ENCODE assay signal across 11 cellular contexts in the genomic region with DNA sequence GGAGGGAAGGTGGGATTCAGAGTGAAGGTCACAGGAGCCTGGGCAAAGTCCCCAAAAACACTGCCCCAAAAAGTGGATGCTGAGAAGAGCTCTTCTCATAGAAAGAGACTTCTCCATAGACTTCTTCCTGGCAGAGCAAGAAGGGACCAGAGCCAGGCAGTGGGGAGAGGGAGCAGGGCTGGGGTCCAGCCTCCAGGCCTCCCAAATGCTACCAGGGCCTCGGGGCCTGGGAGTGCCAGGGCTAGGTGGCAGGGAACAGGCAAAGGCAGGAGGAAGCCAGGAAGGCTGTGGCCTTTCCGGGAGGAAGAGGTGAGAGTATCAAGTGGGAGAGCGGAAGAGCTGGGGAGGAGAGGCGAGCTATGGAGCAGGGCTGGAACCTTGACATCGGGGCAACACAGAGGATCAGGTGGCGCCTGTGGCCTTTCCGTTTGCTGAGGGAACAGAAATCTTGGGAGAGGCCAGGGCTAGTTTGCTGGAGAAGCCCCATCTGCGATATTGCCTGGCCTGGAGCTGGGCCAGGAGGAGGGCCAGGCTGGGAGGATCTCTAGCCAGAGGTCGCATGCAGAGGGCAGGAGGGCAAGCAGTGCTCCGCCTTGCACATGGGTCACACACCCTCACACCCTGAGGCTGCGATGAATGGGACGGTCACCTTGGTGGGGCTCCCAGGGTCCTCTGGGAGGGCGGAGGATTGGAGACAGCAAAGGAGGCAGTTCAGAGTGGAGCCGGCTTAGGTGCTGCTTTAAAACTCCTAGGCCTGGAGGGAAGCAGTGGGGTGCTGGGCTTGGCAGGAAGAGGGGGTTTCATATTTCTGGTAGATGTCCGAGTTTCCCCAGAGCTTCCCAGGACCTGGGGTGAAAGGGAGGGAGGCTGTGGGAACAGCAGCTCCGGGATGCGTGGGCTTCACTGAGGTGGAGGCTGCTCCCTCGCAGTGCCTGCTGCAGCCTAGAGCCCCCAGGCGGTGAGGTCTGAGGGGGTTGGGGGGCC. TPM values are rescaled to one million over a fixed set of nuclear protein-coding genes. Genes with fewer than 3 reads are reported as not detected.
DNase-seq lines count a peak whose midpoint lies in the region; ATAC-seq and TF ChIP-seq lines count a peak whose summit lies in the region.
"Had no signal": no experiment of that assay in that cellular context is flagged by ENCODE, and none has a peak within 500 bp of the region (broad histone marks: within the 10 kb centered on the region; RNA-seq: fewer than 3 reads in every experiment).

No MANE protein-coding gene starts in this region.

- no peaks in the 10 kb centered on the region for H3K9me3 ChIP-seq in lung (ENCODE audit: control insufficient read depth in 2 of 2, insufficient read depth in 1 of 2, low read length in 1 of 2)

- H3K27me3 ChIP-seq in lung (ENCODE audit: control insufficient read depth, insufficient read depth), result no peaks in the 10 kb centered on the region

- H3K4me3 Mint-ChIP-seq in activated T-helper 17 cell treated with anti-CD3 and anti-CD28 coated beads, Interleukin-2, amount 50 U/mL, for 72 hours, result no peak overlapping the region
- H3K4me3 Mint-ChIP-seq in activated CD8-positive, alpha-beta T cell treated with anti-CD3 and anti-CD28 coated beads for 36 hours, result no peak overlapping the region

- no peaks in the 10 kb centered on the region for H3K36me3 ChIP-seq in lung (ENCODE audit: control insufficient read depth in 2 of 2, insufficient read depth in 2 of 2, low read length in 2 of 2)

- intact Hi-C loops in activated CD8-positive, alpha-beta T cell treated with anti-CD3 and anti-CD28 coated beads for 36 hours (cut with micrococcal nuclease), result no loop called here

- peaks cover 12% of the 10 kb centered on the region for H3K4me1 Mint-ChIP-seq in activated T-helper 17 cell treated with anti-CD3 and anti-CD28 coated beads, Interleukin-2, amount 50 U/mL, for 72 hours
- H3K4me1 Mint-ChIP-seq in activated CD8-positive, alpha-beta T cell treated with anti-CD3 and anti-CD28 coated beads for 36 hours (ENCODE audit: low read depth), result peaks cover 16% of the 10 kb centered on the region

- H3K4me3 ChIP-seq in lung, result no peak overlapping the region

- H3K27ac ChIP-seq in lung (ENCODE audit: low read depth in 1 of 2, low read length in 1 of 2), result peak overlapping the region; percentile 52 to 82

- no peak for ATAC-seq in activated T-helper 17 cell treated with anti-CD3 and anti-CD28 coated beads, Interleukin-2, amount 50 U/mL, for 72 hours (replicated peaks)
- ATAC-seq in lung (ENCODE audit: insufficient read depth, low FRiP score), result no peak
- ATAC-seq in GM18519 (IDR thresholded peaks at IDR 0.05; ENCODE audit: low FRiP score, unreplicated experiment), result no peak
- ATAC-seq in HG03039 (IDR thresholded peaks at IDR 0.05; ENCODE audit: unreplicated experiment), result no peak
- no peak for ATAC-seq in activated CD8-positive, alpha-beta T cell treated with anti-CD3 and anti-CD28 coated beads for 36 hours

- 45 to 71% methylated on average over 19 of the region's 19 CpGs for WGBS in lung, 2 donors

- no peaks in the 10 kb centered on the region for H3K9me3 Mint-ChIP-seq in activated T-helper 17 cell treated with anti-CD3 and anti-CD28 coated beads, Interleukin-2, amount 50 U/mL, for 72 hours
- no peaks in the 10 kb centered on the region for H3K9me3 Mint-ChIP-seq in activated CD8-positive, alpha-beta T cell treated with anti-CD3 and anti-CD28 coated beads for 36 hours

- no peaks in the 10 kb centered on the region for H3K27me3 Mint-ChIP-seq in activated T-helper 17 cell treated with anti-CD3 and anti-CD28 coated beads, Interleukin-2, amount 50 U/mL, for 72 hours
- H3K27me3 Mint-ChIP-seq in activated CD8-positive, alpha-beta T cell treated with anti-CD3 and anti-CD28 coated beads for 36 hours, result no peaks in the 10 kb centered on the region

- peak; percentile 0 for DNase-seq in CD1c-positive myeloid dendritic cell (ENCODE audit: extremely low spot score)
- no peak for DNase-seq in lung (ENCODE audit: low spot score)
- DNase-seq in activated CD8-positive, alpha-beta T cell treated with anti-CD3 and anti-CD28 coated beads for 36 hours, result no peak
- DNase-seq: C1 segment of cervical spinal cord; cerebellar nuclear complex; midbrain; NCI-H345; stimulated activated naive CD4-positive, alpha-beta T cell treated with Interleukin-2 at 50 U/mL for 16 hours had no signal

- POLR2A ChIA-PET in activated CD8-positive, alpha-beta T cell treated with anti-CD3 and anti-CD28 coated beads for 36 hours (lab: Charles Lee), result interaction anchor here (1.1 to 1.3 kb wide), 2 partner anchors 30 to 78 kb away, joined by 3 read pairs; partner anchors contain the start of gene MRPL58

- CTCF ChIA-PET in activated CD8-positive, alpha-beta T cell treated with anti-CD3 and anti-CD28 coated beads for 36 hours (lab: Charles Lee), result interaction anchor here (0.6 to 1.5 kb wide), 5 partner anchors 10 to 129 kb away, joined by 3 to 5 read pairs (median 3); no protein-coding TSS in a partner anchor

- H3K36me3 Mint-ChIP-seq in activated T-helper 17 cell treated with anti-CD3 and anti-CD28 coated beads, Interleukin-2, amount 50 U/mL, for 72 hours (ENCODE audit: low read depth), result no peaks in the 10 kb centered on the region
- no peaks in the 10 kb centered on the region for H3K36me3 Mint-ChIP-seq in activated CD8-positive, alpha-beta T cell treated with anti-CD3 and anti-CD28 coated beads for 36 hours (ENCODE audit: low read depth)

- peak overlapping the region; percentile 77 for H3K27ac Mint-ChIP-seq in activated T-helper 17 cell treated with anti-CD3 and anti-CD28 coated beads, Interleukin-2, amount 50 U/mL, for 72 hours
- H3K27ac Mint-ChIP-seq in activated CD8-positive, alpha-beta T cell treated with anti-CD3 and anti-CD28 coated beads for 36 hours, result no peak overlapping the region

- H3K4me1 ChIP-seq in lung (ENCODE audit: control insufficient read depth in 2 of 2, insufficient read depth in 2 of 2, low read length in 2 of 2), result peaks cover 0 to 34% of the 10 kb centered on the region in 2 donors

- no peak for TF ChIP-seq CTCF in lung (IDR thresholded peaks at IDR 0.05; ENCODE audit: control extremely low read depth, extremely low read depth)
- TF ChIP-seq CTCF in activated CD8-positive, alpha-beta T cell treated with anti-CD3 and anti-CD28 coated beads for 36 hours (IDR thresholded peaks at IDR 0.05), result no peak

RNA-seq across cellular contexts. Expression of gene SLC16A5, which starts 3.4 kb away (rescaled TPM):
- 10 to 100 TPM in 1 of 2 donors, 1 to 10 TPM in 1; 5.4 to 14.6 TPM for total RNA-seq in activated T-helper 17 cell treated with anti-CD3 and anti-CD28 coated beads, Interleukin-2, amount 50 U/mL, for 72 hours
- 10 to 100 TPM; 36.7 to 74.0 TPM for total RNA-seq in lung
- 10 to 100 TPM; 27.9 to 48.0 TPM for polyA plus RNA-seq in lung
- total RNA-seq in activated CD8-positive, alpha-beta T cell treated with anti-CD3 and anti-CD28 coated beads for 36 hours, result 1 to 10 TPM; 2.0 to 2.8 TPM

RNA-seq across cellular contexts. Expression of gene ARMC7, which starts 18.6 kb away (rescaled TPM):
- 10 to 100 TPM; 10.3 to 14.5 TPM for total RNA-seq in activated T-helper 17 cell treated with anti-CD3 and anti-CD28 coated beads, Interleukin-2, amount 50 U/mL, for 72 hours
- total RNA-seq in lung, result 10 to 100 TPM in 1 of 2 donors, 1 to 10 TPM in 1; 8.1 to 19.2 TPM
- polyA plus RNA-seq in lung, result 10 to 100 TPM; 10.2 to 13.5 TPM
- 1 to 10 TPM; 5.4 TPM for total RNA-seq in activated CD8-positive, alpha-beta T cell treated with anti-CD3 and anti-CD28 coated beads for 36 hours

RNA-seq across cellular contexts. Expression of gene NT5C, which starts 40.4 kb away (rescaled TPM):
- 10 to 100 TPM; 56.0 to 64.9 TPM for total RNA-seq in activated T-helper 17 cell treated with anti-CD3 and anti-CD28 coated beads, Interleukin-2, amount 50 U/mL, for 72 hours
- total RNA-seq in lung, result 10 to 100 TPM; 64.4 to 75.3 TPM
- polyA plus RNA-seq in lung, result 10 to 100 TPM; 81.2 to 96.3 TPM
- total RNA-seq in activated CD8-positive, alpha-beta T cell treated with anti-CD3 and anti-CD28 coated beads for 36 hours, result 10 to 100 TPM; 66.1 to 68.1 TPM

RNA-seq across cellular contexts. Expression of gene KCTD2, which starts 44.1 kb away (rescaled TPM):
- 10 to 100 TPM; 21.3 to 22.1 TPM for total RNA-seq in activated T-helper 17 cell treated with anti-CD3 and anti-CD28 coated beads, Interleukin-2, amount 50 U/mL, for 72 hours
- total RNA-seq in lung, result 10 to 100 TPM; 21.0 to 22.3 TPM
- 10 to 100 TPM; 15.1 to 17.8 TPM for polyA plus RNA-seq in lung
- 10 to 100 TPM; 10.5 to 11.4 TPM for total RNA-seq in activated CD8-positive, alpha-beta T cell treated with anti-CD3 and anti-CD28 coated beads for 36 hours

RNA-seq across cellular contexts. Expression of gene ATP5PD, which starts 44.4 kb away (rescaled TPM):
- total RNA-seq in activated T-helper 17 cell treated with anti-CD3 and anti-CD28 coated beads, Interleukin-2, amount 50 U/mL, for 72 hours, result 100 to 1,000 TPM; 164 to 216 TPM
- total RNA-seq in lung, result 100 to 1,000 TPM; 110 to 238 TPM
- 100 to 1,000 TPM; 277 to 736 TPM for polyA plus RNA-seq in lung
- total RNA-seq in activated CD8-positive, alpha-beta T cell treated with anti-CD3 and anti-CD28 coated beads for 36 hours, result 100 to 1,000 TPM; 177 to 183 TPM
